ENCODE assay signal across 29 cellular contexts in the genomic region with DNA sequence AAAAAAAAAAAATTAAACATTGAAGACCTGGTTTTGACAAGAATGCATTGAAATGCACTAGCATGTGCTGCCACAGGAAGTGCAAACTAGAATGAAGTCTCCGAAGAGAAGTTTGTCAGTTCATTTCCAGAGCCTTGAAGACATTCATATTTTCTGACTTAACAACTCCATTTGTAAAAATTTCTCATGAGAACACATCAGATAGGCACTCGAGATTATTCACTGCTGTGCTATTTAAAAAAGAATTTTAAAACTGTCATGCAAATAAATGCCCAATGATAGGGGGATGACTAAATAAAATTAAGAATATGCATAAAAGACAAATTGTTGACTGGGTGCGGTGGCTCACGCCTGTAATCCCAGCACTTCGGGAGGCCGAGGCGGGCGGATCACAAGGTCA.
"Had no signal": no experiment of that assay in that cellular context is flagged by ENCODE, and none has a peak within 500 bp of the region (broad histone marks: within the 10 kb centered on the region; RNA-seq: fewer than 3 reads in every experiment).

No MANE protein-coding gene starts in this region.

- H3K4me3 ChIP-seq: cardiac muscle cell, heart left ventricle, left ventricle myocardium inferior, lung, neural progenitor cell, right atrium auricular region, spleen, suprapubic skin, tibial artery, upper lobe of right lung had no signal

- H3K4me3 Mint-ChIP-seq: activated CD4-positive, alpha-beta memory T cell treated with anti-CD3 and anti-CD28 coated beads for 36 hours; activated CD4-positive, alpha-beta T cell treated with anti-CD3 and anti-CD28 coated beads, Interleukin-2, amount 10 ng/mL, durations not matched to agents 24 days and 14 days; activated naive CD4-positive, alpha-beta T cell treated with anti-CD3 and anti-CD28 coated beads, Interleukin-2, amount 10 ng/mL, durations not matched to agents 7 days and 5 days; activated T-cell treated with anti-CD3 and anti-CD28 coated beads, Interleukin-2, amount 50 U/mL, for 24 hours; effector memory CD8-positive, alpha-beta T cell; natural killer cell; neural progenitor cell; T-helper 1 cell treated with Interleukin-12 subunit alpha and Interleukin-12 subunit beta and Interleukin-4 antibody, amounts not matched to agents 30 μg/mL and 1 μg/mL, for 36 hours had no signal

- H3K4me2 ChIP-seq: neural progenitor cell had no signal

- H3K4me1 ChIP-seq: foreskin keratinocyte, left ventricle myocardium inferior, right atrium auricular region, suprapubic skin, tibial artery, upper lobe of right lung had no signal

- H3K36me3 ChIP-seq: cardiac muscle cell, heart left ventricle, left ventricle myocardium inferior, neural progenitor cell, right atrium auricular region, spleen, suprapubic skin, tibial artery, upper lobe of right lung, WERI-Rb-1 had no signal

- H3K27ac ChIP-seq: cardiac muscle cell, foreskin keratinocyte, heart left ventricle, left ventricle myocardium inferior, neural progenitor cell, right atrium auricular region, spleen, suprapubic skin, tibial artery, upper lobe of right lung, WERI-Rb-1 had no signal

- H2AFZ ChIP-seq: neural progenitor cell had no signal

- H3K36me3 Mint-ChIP-seq: activated CD4-positive, alpha-beta memory T cell treated with anti-CD3 and anti-CD28 coated beads for 36 hours; activated naive CD4-positive, alpha-beta T cell treated with anti-CD3 and anti-CD28 coated beads, Interleukin-2, amount 10 ng/mL, durations not matched to agents 7 days and 5 days; natural killer cell; neural progenitor cell had no signal

- H3K27ac Mint-ChIP-seq: activated CD4-positive, alpha-beta memory T cell treated with anti-CD3 and anti-CD28 coated beads for 36 hours; activated CD4-positive, alpha-beta T cell treated with anti-CD3 and anti-CD28 coated beads, Interleukin-2, amount 10 ng/mL, durations not matched to agents 24 days and 14 days; activated naive CD4-positive, alpha-beta T cell treated with anti-CD3 and anti-CD28 coated beads, Interleukin-2, amount 10 ng/mL, durations not matched to agents 7 days and 5 days; activated T-cell treated with anti-CD3 and anti-CD28 coated beads, Interleukin-2, amount 50 U/mL, for 24 hours; natural killer cell; neural progenitor cell; T-helper 1 cell treated with Interleukin-12 subunit alpha and Interleukin-12 subunit beta and Interleukin-4 antibody, amounts not matched to agents 30 μg/mL and 1 μg/mL, for 36 hours had no signal

- H3K9me3 ChIP-seq: heart left ventricle, left ventricle myocardium inferior, right atrium auricular region, spleen, suprapubic skin, tibial artery, upper lobe of right lung had no signal

- H3K9ac ChIP-seq: neural progenitor cell had no signal

- H3K27me3 ChIP-seq: cardiac muscle cell, foreskin keratinocyte, heart left ventricle, neural progenitor cell, right atrium auricular region, spleen, suprapubic skin, upper lobe of right lung had no signal

- ATAC-seq: effector memory CD8-positive, alpha-beta T cell; foreskin keratinocyte; heart left ventricle; natural killer cell; upper lobe of right lung had no signal

- H3K27me3 Mint-ChIP-seq: activated CD4-positive, alpha-beta T cell treated with anti-CD3 and anti-CD28 coated beads, Interleukin-2, amount 10 ng/mL, durations not matched to agents 24 days and 14 days; activated naive CD4-positive, alpha-beta T cell treated with anti-CD3 and anti-CD28 coated beads, Interleukin-2, amount 10 ng/mL, durations not matched to agents 7 days and 5 days; activated T-cell treated with anti-CD3 and anti-CD28 coated beads, Interleukin-2, amount 50 U/mL, for 24 hours had no signal

- H3K4me1 Mint-ChIP-seq: activated naive CD4-positive, alpha-beta T cell treated with anti-CD3 and anti-CD28 coated beads, Interleukin-2, amount 10 ng/mL, durations not matched to agents 7 days and 5 days had no signal

- DNase-seq: activated CD4-positive, alpha-beta memory T cell treated with anti-CD3 and anti-CD28 coated beads for 36 hours; activated CD4-positive, alpha-beta T cell treated with anti-CD3 and anti-CD28 coated beads, Interleukin-2, amount 10 ng/mL, durations not matched to agents 24 days and 14 days; activated CD4-positive, CD25-positive, alpha-beta regulatory T cell treated with anti-CD3 and anti-CD28 coated beads, Interleukin-2, amount 50 U/mL, for 72 hours; activated CD8-positive, alpha-beta memory T cell treated with anti-CD3 and anti-CD28 coated beads, Interleukin-2, amount 50 U/mL, for 4 hours; activated gamma-delta T cell; activated naive CD4-positive, alpha-beta T cell treated with anti-CD3 and anti-CD28 coated beads, Interleukin-2, amount 10 ng/mL, durations not matched to agents 7 days and 5 days; activated T-cell treated with anti-CD3 and anti-CD28 coated beads, Interleukin-2, amount 50 U/mL, for 24 hours; cortex of kidney; effector memory CD8-positive, alpha-beta T cell; erythroblast; foreskin keratinocyte; heart left ventricle; islet precursor cell; left ventricle myocardium inferior; mesendoderm; natural killer cell; occipital lobe; spleen; stimulated activated naive CD4-positive, alpha-beta T cell; T1000; tibial artery; upper lobe of right lung; WERI-Rb-1 had no signal
